Comparison of ENCODE assay signal across 8 cellular contexts in the genomic region with DNA sequence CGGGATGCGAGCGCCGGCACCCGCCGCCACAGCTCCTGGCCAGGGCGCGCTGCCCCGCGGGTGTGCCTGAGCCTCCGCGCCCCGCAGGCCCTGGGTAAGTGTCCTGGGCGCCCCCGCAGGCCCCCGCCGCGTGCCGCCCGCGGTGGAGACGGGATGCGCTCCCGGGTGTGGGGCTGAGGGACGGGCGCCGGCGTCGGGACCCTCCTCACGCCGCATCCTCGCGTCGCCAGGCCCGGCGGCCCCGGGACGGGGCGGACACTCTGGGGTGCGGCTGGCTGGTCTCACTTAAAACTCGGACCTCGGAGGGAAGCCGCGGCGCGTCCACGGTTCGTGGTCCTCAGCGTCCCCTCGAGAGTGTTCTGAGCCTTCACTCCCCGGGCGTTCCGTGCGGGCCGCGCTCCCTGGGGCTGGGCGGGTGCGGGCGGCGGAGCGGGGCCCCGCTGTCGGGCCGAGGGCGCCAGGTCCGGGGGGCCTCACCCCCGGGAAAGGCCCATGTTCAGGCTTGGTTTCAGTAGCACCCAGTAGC. TPM values are rescaled to one million over a fixed set of nuclear protein-coding genes. Genes with fewer than 3 reads are reported as not detected.
A peak's percentile ranks its signal among the peaks of the same experiment; 100 is the strongest.
DNase-seq lines count a peak whose midpoint lies in the region; ATAC-seq and TF ChIP-seq lines count a peak whose summit lies in the region.

No MANE protein-coding gene starts in this region.

- TF ChIP-seq CTCF in smooth muscle cell (IDR thresholded peaks at IDR 0.05; ENCODE audit: borderline replicate concordance, insufficient read depth, poor library complexity, severe bottlenecking): no peak

- peak overlapping the region; percentile 37 for H3K4me3 ChIP-seq in effector memory CD4-positive, alpha-beta T cell (ENCODE audit: insufficient read depth, low read depth, low read length, poor library complexity, severe bottlenecking)
- peak overlapping the region; percentile 84 for H3K4me3 ChIP-seq in smooth muscle cell

- H3K36me3 Mint-ChIP-seq in activated T-cell treated with anti-CD3 and anti-CD28 coated beads, Interleukin-2, amount 50 U/mL, for 4 hours (ENCODE audit: insufficient read depth): no peaks in the 10 kb centered on the region

- DNase-seq in activated T-cell treated with anti-CD3 and anti-CD28 coated beads, Interleukin-2, amount 50 U/mL, for 4 hours: no peak
- DNase-seq in activated T-cell treated with anti-CD3 and anti-CD28 coated beads, Interleukin-2, amount 50 U/mL, for 1 hour: no peak
- DNase-seq in effector memory CD4-positive, alpha-beta T cell: no peak
- DNase-seq in smooth muscle cell (lab: John Stamatoyannopoulos, UW; ENCODE audit: unreplicated experiment): no peak
- no peak for DNase-seq in SW480 (ENCODE audit: low spot score)
- DNase-seq in cortex of kidney (lab: John Stamatoyannopoulos, UW): no peak
- no peak for DNase-seq in left colon

- H3K4me1 Mint-ChIP-seq in activated T-cell treated with anti-CD3 and anti-CD28 coated beads, Interleukin-2, amount 50 U/mL, for 4 hours (ENCODE audit: low read depth): peaks cover 7% of the 10 kb centered on the region

- H4K20me1 ChIP-seq in smooth muscle cell (ENCODE audit: low read depth): peaks cover 17% of the 10 kb centered on the region

- H3K36me3 ChIP-seq in effector memory CD4-positive, alpha-beta T cell (ENCODE audit: control insufficient read depth, insufficient read depth, low read length): peaks cover 4% of the 10 kb centered on the region
- H3K36me3 ChIP-seq in smooth muscle cell (ENCODE audit: low read depth): no peaks in the 10 kb centered on the region

- peak; percentile 12 to 31 for ATAC-seq in activated T-cell treated with anti-CD3 and anti-CD28 coated beads, Interleukin-2, amount 50 U/mL, for 4 hours
- ATAC-seq in HG03196 (IDR thresholded peaks at IDR 0.05; ENCODE audit: unreplicated experiment) (peak; percentile 4), left colon (no peak)

- H3K9me3 ChIP-seq in effector memory CD4-positive, alpha-beta T cell (ENCODE audit: control insufficient read depth, low read length): no peaks in the 10 kb centered on the region
- no peaks in the 10 kb centered on the region for H3K9me3 ChIP-seq in smooth muscle cell (replicated peaks; ENCODE audit: low read depth)

- H3K4me3 Mint-ChIP-seq in activated T-cell treated with anti-CD3 and anti-CD28 coated beads, Interleukin-2, amount 50 U/mL, for 4 hours: peak overlapping the region; percentile 71

- H3F3A ChIP-seq in smooth muscle cell (ENCODE audit: low read depth): no peaks in the 10 kb centered on the region

- 4% methylated on average over 53 of the region's 67 CpGs for WGBS in smooth muscle cell (ENCODE audit: low lambda C conversion rate)

- no peak overlapping the region for H3K27ac ChIP-seq in effector memory CD4-positive, alpha-beta T cell (ENCODE audit: insufficient read depth, low read length, poor library complexity, severe bottlenecking)
- H3K27ac ChIP-seq in smooth muscle cell (ENCODE audit: low read depth): peak overlapping the region; percentile 42

- H3K27me3 Mint-ChIP-seq in activated T-cell treated with anti-CD3 and anti-CD28 coated beads, Interleukin-2, amount 50 U/mL, for 4 hours (ENCODE audit: low read depth): peaks cover 36% of the 10 kb centered on the region

- H3K4me1 ChIP-seq in effector memory CD4-positive, alpha-beta T cell (ENCODE audit: control insufficient read depth, insufficient read depth, low read length, poor library complexity, severe bottlenecking): peaks cover 17% of the 10 kb centered on the region
- H3K4me1 ChIP-seq in smooth muscle cell (ENCODE audit: low read depth): peaks cover 5% of the 10 kb centered on the region

- H3K79me2 ChIP-seq in smooth muscle cell (ENCODE audit: low read depth): peaks cover 46% of the 10 kb centered on the region

- H3K27me3 ChIP-seq in effector memory CD4-positive, alpha-beta T cell (replicated peaks; ENCODE audit: control insufficient read depth, insufficient read depth, low read length, poor library complexity, severe bottlenecking): peaks cover 25% of the 10 kb centered on the region
- H3K27me3 ChIP-seq in smooth muscle cell (ENCODE audit: low read depth): peaks cover 25% of the 10 kb centered on the region

- H3K9me3 Mint-ChIP-seq in activated T-cell treated with anti-CD3 and anti-CD28 coated beads, Interleukin-2, amount 50 U/mL, for 4 hours: no peaks in the 10 kb centered on the region

- intact Hi-C loops in left colon (cut with DNase I, micrococcal nuclease): no loop called here

- H2AFZ ChIP-seq in smooth muscle cell (ENCODE audit: low read depth): no peak overlapping the region

- H3K4me2 ChIP-seq in smooth muscle cell: peak overlapping the region; percentile 98

- peak overlapping the region; percentile 79 for H3K9ac ChIP-seq in smooth muscle cell (ENCODE audit: low read depth)

RNA-seq across cellular contexts. Expression of gene AHRR, which starts 0.3 kb away (rescaled TPM):
- 10 to 100 TPM; 17.2 to 22.8 (median 22.2) TPM for total RNA-seq in activated T-cell treated with anti-CD3 and anti-CD28 coated beads, Interleukin-2, amount 50 U/mL, for 4 hours
- total RNA-seq in smooth muscle cell: 14.4 and 23.4 TPM in 2 replicates
- 18.2 and 20.8 TPM in 2 replicates for polyA plus RNA-seq in smooth muscle cell
- total RNA-seq in left colon: 1 to 10 TPM; 1.6 to 3.3 TPM

RNA-seq across cellular contexts. Expression of gene PDCD6, which starts 50.3 kb away (rescaled TPM):
- 100 to 1,000 TPM in 2 of 3 donors, 10 to 100 TPM in 1; 98.9 to 107 (median 101) TPM for total RNA-seq in activated T-cell treated with anti-CD3 and anti-CD28 coated beads, Interleukin-2, amount 50 U/mL, for 4 hours
- total RNA-seq in smooth muscle cell: 96.2 and 142 TPM in 2 replicates
- polyA plus RNA-seq in smooth muscle cell: 148 and 166 TPM in 2 replicates
- 100 to 1,000 TPM in 1 of 2 donors, 10 to 100 TPM in 1; 95.2 to 118 TPM for total RNA-seq in left colon
